Comparison of ENCODE assay signal across 16 cellular contexts in genomic region chr6:2630891-2631458, GRCh38.
DNase-seq lines count a peak whose midpoint lies in the region; ATAC-seq and TF ChIP-seq lines count a peak whose summit lies in the region.
"Had no signal": no experiment of that assay in that cellular context is flagged by ENCODE, and none has a peak within 500 bp of the region (broad histone marks: within the 10 kb centered on the region; RNA-seq: fewer than 3 reads in every experiment).

No MANE protein-coding gene starts in this region.

- no peak overlapping the region for H3K4me3 ChIP-seq in Panc1 (ENCODE audit: low read depth in 2 of 2, low read length in 2 of 2)
- H3K4me3 ChIP-seq: upper lobe of right lung had no signal

- H3K27ac ChIP-seq in Panc1 (ENCODE audit: low read length): no peak overlapping the region
- H3K27ac ChIP-seq: upper lobe of right lung had no signal

- no peak for ATAC-seq in Panc1
- ATAC-seq in stimulated activated naive CD8-positive, alpha-beta T cell treated with anti-CD3 and anti-CD28 coated beads, Interleukin-15, Interleukin-2, amounts not matched to agents 100 U/mL and 50 U/mL, for 24 hours: no peak
- no peak for ATAC-seq in HG02763 (IDR thresholded peaks at IDR 0.05; ENCODE audit: unreplicated experiment)
- ATAC-seq: upper lobe of right lung had no signal

- POLR2A ChIA-PET in Panc1 (lab: Charles Lee): no interaction called here

- CTCF ChIA-PET in Panc1 (lab: Charles Lee): no interaction called here

- H3K9me3 ChIP-seq in Panc1 (ENCODE audit: control insufficient read depth, insufficient read depth, low read depth, low read length): no peaks in the 10 kb centered on the region
- H3K9me3 ChIP-seq: upper lobe of right lung had no signal

- no peaks in the 10 kb centered on the region for H3K27me3 ChIP-seq in Panc1 (ENCODE audit: control insufficient read depth, insufficient read depth, low read length)
- H3K27me3 ChIP-seq: upper lobe of right lung had no signal

- BruUV-seq in Panc1 (replicated peaks; lab: Mats Ljungman, UMichigan): no TSS peak

- intact Hi-C loops in Panc1 (cut with micrococcal nuclease; ENCODE audit: unreplicated experiment): loop anchor here (10.0 kb wide), 1 partner anchor 1036 kb away; no protein-coding TSS in a partner anchor

- DNase-seq in EH (ENCODE audit: low read depth) (peak; percentile 28), Panc1 (ENCODE audit: low read depth, low spot score) (peak; percentile 32), dermis blood vessel endothelial cell (peak; percentile 60), non-pigmented ciliary epithelial cell (ENCODE audit: low read depth) (peak; percentile 79), NCI-H748 (lab: John Stamatoyannopoulos, UW; ENCODE audit: unreplicated experiment) (no peak), ecto neural progenitor cell (ENCODE audit: low spot score) (no peak)
- no peak for DNase-seq in stimulated activated naive CD8-positive, alpha-beta T cell treated with anti-CD3 and anti-CD28 coated beads, Interleukin-15, Interleukin-2, amounts not matched to agents 100 U/mL and 50 U/mL, for 24 hours
- DNase-seq: activated CD4-positive, alpha-beta T cell treated with anti-CD3 and anti-CD28 coated beads for 48 hours; activated gamma-delta T cell treated with Interleukin-2 at 50 U/mL for 16 hours; GF-D8; hippocampal formation; NCI-H1436; NCI-H82; small intestine; upper lobe of right lung had no signal

- peaks cover 6% of the 10 kb centered on the region for H3K4me1 ChIP-seq in Panc1 (ENCODE audit: control insufficient read depth, insufficient read depth, low read length)
- H3K4me1 ChIP-seq: upper lobe of right lung had no signal

- no peaks in the 10 kb centered on the region for H3K36me3 ChIP-seq in Panc1 (ENCODE audit: control insufficient read depth, insufficient read depth, low read length)
- H3K36me3 ChIP-seq: upper lobe of right lung had no signal

- in situ Hi-C loops in Panc1 (cut with HindIII; ENCODE audit: low pct_unique_long_range_greater_than_20kb, low sequenced_read_pairs): no loop called here

- no peak for TF ChIP-seq CTCF in Panc1 (IDR thresholded peaks at IDR 0.05)

Comparison
In these comparisons a context has a peak if more than half of its experiments do, and no peak if none do; other contexts are left out.
1. DNase-seq: peak in EH (single experiment), Panc1 (single experiment), dermis blood vessel endothelial cell (single experiment) and non-pigmented ciliary epithelial cell (single experiment); none in stimulated activated naive CD8-positive, alpha-beta T cell treated with anti-CD3 and anti-CD28 coated beads, Interleukin-15, Interleukin-2, amounts not matched to agents 100 U/mL and 50 U/mL, for 24 hours (single experiment), NCI-H748 (single experiment) and ecto neural progenitor cell (single experiment).